ENCODE assay signal across 17 cellular contexts in genomic region chr3:63972987-63973386, GRCh38. TPM values are rescaled to one million over a fixed set of nuclear protein-coding genes. Genes with fewer than 3 reads are reported as not detected.
DNase-seq lines count a peak whose midpoint lies in the region; ATAC-seq and TF ChIP-seq lines count a peak whose summit lies in the region.
"Had no signal": no experiment of that assay in that cellular context is flagged by ENCODE, and none has a peak within 500 bp of the region (broad histone marks: within the 10 kb centered on the region; RNA-seq: fewer than 3 reads in every experiment).

No MANE protein-coding gene starts in this region.

- no peaks in the 10 kb centered on the region for H3K27me3 Mint-ChIP-seq in CD4-positive, alpha-beta memory T cell
- no peaks in the 10 kb centered on the region for H3K27me3 Mint-ChIP-seq in chondrocyte (ENCODE audit: low read depth)
- H3K27me3 Mint-ChIP-seq in naive thymus-derived CD8-positive, alpha-beta T cell: no peaks in the 10 kb centered on the region
- H3K27me3 Mint-ChIP-seq: stimulated activated naive B cell treated with anti-CD40 and anti-IgM and Interleukin-4, amounts not matched to agents 10 μg/mL and 1 μg/mL and 100 μg/mL, for 72 hours had no signal

- H3K27ac Mint-ChIP-seq in CD4-positive, alpha-beta memory T cell: peak overlapping the region; percentile 84 to 95 (median 89)
- H3K27ac Mint-ChIP-seq in chondrocyte (ENCODE audit: unreplicated experiment): peak overlapping the region; percentile 72
- peak overlapping the region; percentile 82 to 96 (median 93) for H3K27ac Mint-ChIP-seq in naive thymus-derived CD8-positive, alpha-beta T cell

- peaks cover 90% of the 10 kb centered on the region for H3K79me2 ChIP-seq in GM23248 (ENCODE audit: insufficient read depth)

- no peak for TF ChIP-seq CTCF in chondrocyte (IDR thresholded peaks at IDR 0.05)

- H3K27ac ChIP-seq in CD4-positive, alpha-beta memory T cell (ENCODE audit: low read depth, low read length): peak overlapping the region; percentile 27
- H3K27ac ChIP-seq in GM23248: peak overlapping the region; percentile 43
- H3K27ac ChIP-seq: BLaER1, dorsolateral prefrontal cortex, neutrophil, VCaP had no signal

- H3K9ac ChIP-seq in GM23248: no peak overlapping the region; the same call in 1 of the 2 replicates
- H3K9ac ChIP-seq: BLaER1 had no signal

- CTCF ChIA-PET in CD4-positive, alpha-beta memory T cell (lab: Charles Lee; ENCODE audit: partially characterized antibody): interaction anchor here (2.6 to 29.4 kb wide), 3 partner anchors 10 to 20 kb away, joined by 10 to 875 read pairs (median 179); no protein-coding TSS in a partner anchor

- H3K4me3 ChIP-seq in CD4-positive, alpha-beta memory T cell (ENCODE audit: low read length in 2 of 2): no peak overlapping the region
- H3K4me3 ChIP-seq in GM23248: no peak overlapping the region
- H3K4me3 ChIP-seq: BLaER1, dorsolateral prefrontal cortex, lung had no signal

- 77 to 93% methylated on average over 4 of the region's 4 CpGs for WGBS in GM23248 (ENCODE audit: low coverage in 1 of 2, low lambda C conversion rate in 2 of 2, missing lambda C conversion rate in 2 of 2), 2 experiments

- no peak overlapping the region for H2AFZ ChIP-seq in GM23248

- H3K36me3 ChIP-seq in CD4-positive, alpha-beta memory T cell (ENCODE audit: insufficient read depth, low read length): peaks cover 9% of the 10 kb centered on the region
- no peaks in the 10 kb centered on the region for H3K36me3 ChIP-seq in GM23248 (ENCODE audit: low read depth)

- H3K4me3 Mint-ChIP-seq in CD4-positive, alpha-beta memory T cell: peak overlapping the region; percentile 34 to 76 (median 65)
- no peak overlapping the region for H3K4me3 Mint-ChIP-seq in chondrocyte (ENCODE audit: unreplicated experiment)
- peak overlapping the region; percentile 25 to 98 (median 67) for H3K4me3 Mint-ChIP-seq in naive thymus-derived CD8-positive, alpha-beta T cell
- H3K4me3 Mint-ChIP-seq: stimulated activated naive B cell treated with anti-CD40 and anti-IgM and Interleukin-4, amounts not matched to agents 10 μg/mL and 1 μg/mL and 100 μg/mL, for 72 hours had no signal

- in situ Hi-C loops in GM23248 (cut with MboI): no loop called here

- peaks cover 88% of the 10 kb centered on the region for H3K4me1 ChIP-seq in CD4-positive, alpha-beta memory T cell (ENCODE audit: insufficient read depth, low read length)
- H3K4me1 ChIP-seq in GM23248 (ENCODE audit: insufficient read depth): peaks cover 84% of the 10 kb centered on the region

- H3K4me2 ChIP-seq in GM23248 (ENCODE audit: unreplicated experiment): no peak overlapping the region
- H3K4me2 ChIP-seq: BLaER1 had no signal

- H3K4me1 Mint-ChIP-seq in CD4-positive, alpha-beta memory T cell: peaks cover 72 to 97% (median 80%) of the 10 kb centered on the region in 4 donors
- peaks cover 87% of the 10 kb centered on the region for H3K4me1 Mint-ChIP-seq in chondrocyte (ENCODE audit: low read depth)
- H3K4me1 Mint-ChIP-seq in naive thymus-derived CD8-positive, alpha-beta T cell: peaks cover 29 to 97% (median 88%) of the 10 kb centered on the region in 4 donors

- H3K9me2 ChIP-seq in GM23248 (ENCODE audit: insufficient read depth): no peaks in the 10 kb centered on the region

- POLR2A ChIA-PET in CD4-positive, alpha-beta memory T cell (lab: Charles Lee; ENCODE audit: partially characterized antibody): interaction anchor here (1.0 to 14.5 kb wide), 4 partner anchors 6 to 61 kb away, joined by 3 to 347 read pairs (median 177); partner anchors contain the start of gene SCAANT1
- POLR2A ChIA-PET in naive thymus-derived CD8-positive, alpha-beta T cell (lab: Charles Lee): interaction anchor here (1.4 kb wide), 1 partner anchor 8 kb away, joined by 4 read pairs; no protein-coding TSS in a partner anchor

- H3K9me3 Mint-ChIP-seq in CD4-positive, alpha-beta memory T cell: no peaks in the 10 kb centered on the region
- H3K9me3 Mint-ChIP-seq in chondrocyte (ENCODE audit: low read depth): no peaks in the 10 kb centered on the region
- H3K9me3 Mint-ChIP-seq in naive thymus-derived CD8-positive, alpha-beta T cell: no peaks in the 10 kb centered on the region
- H3K9me3 Mint-ChIP-seq: stimulated activated naive B cell treated with anti-CD40 and anti-IgM and Interleukin-4, amounts not matched to agents 10 μg/mL and 1 μg/mL and 100 μg/mL, for 72 hours had no signal

- H4K20me1 ChIP-seq in GM23248 (ENCODE audit: insufficient read depth): no peaks in the 10 kb centered on the region

- no peaks in the 10 kb centered on the region for H3K9me3 ChIP-seq in CD4-positive, alpha-beta memory T cell (ENCODE audit: control insufficient read depth in 1 of 2, low read length in 2 of 2)
- no peaks in the 10 kb centered on the region for H3K9me3 ChIP-seq in GM23248 (ENCODE audit: low read depth)
- H3K9me3 ChIP-seq: BLaER1, neutrophil had no signal

- H3F3A ChIP-seq in GM23248 (ENCODE audit: insufficient read depth): peaks cover 63% of the 10 kb centered on the region

- DNase-seq in CD4-positive, alpha-beta memory T cell: no peak
- DNase-seq in GM23248 (no peak), chondrocyte (ENCODE audit: low spot score) (no peak), NCI-H524 (lab: John Stamatoyannopoulos, UW) (no peak), inferior parietal cortex (ENCODE audit: extremely low spot score) (no peak), dermis blood vessel endothelial cell (no peak)
- no peak for DNase-seq in naive thymus-derived CD8-positive, alpha-beta T cell
- DNase-seq: DMS79 treated with DMSO at 0.1 percent for 48 hours; dorsolateral prefrontal cortex; MV-4-11; NCI-H2081; NCI-H526; stimulated activated naive B cell treated with anti-CD40 and anti-IgM and Interleukin-4, amounts not matched to agents 10 μg/mL and 1 μg/mL and 100 μg/mL, for 72 hours had no signal

- ATAC-seq in naive thymus-derived CD8-positive, alpha-beta T cell: no peak
- ATAC-seq: stimulated activated naive B cell treated with anti-CD40 and anti-IgM and Interleukin-4, amounts not matched to agents 10 μg/mL and 1 μg/mL and 100 μg/mL, for 72 hours had no signal

- intact Hi-C loops in CD4-positive, alpha-beta memory T cell (cut with micrococcal nuclease): no loop called here

- H3K27me3 ChIP-seq in CD4-positive, alpha-beta memory T cell (ENCODE audit: insufficient read depth, low read length): no peaks in the 10 kb centered on the region
- H3K27me3 ChIP-seq in GM23248 (replicated peaks; ENCODE audit: insufficient read depth): no peaks in the 10 kb centered on the region
- H3K27me3 ChIP-seq: BLaER1, dorsolateral prefrontal cortex, neutrophil had no signal

- H3K36me3 Mint-ChIP-seq in CD4-positive, alpha-beta memory T cell: peaks cover 25 to 33% of the 10 kb centered on the region in 2 donors
- peaks cover 6% of the 10 kb centered on the region for H3K36me3 Mint-ChIP-seq in chondrocyte (ENCODE audit: low read depth)
- peaks cover 8 to 20% (median 12%) of the 10 kb centered on the region in 3 donors for H3K36me3 Mint-ChIP-seq in naive thymus-derived CD8-positive, alpha-beta T cell

RNA-seq across cellular contexts. Expression of gene PSMD6, which starts 50.3 kb away (rescaled TPM):
- 10 to 100 TPM; 65.7 to 68.1 TPM for total RNA-seq in CD4-positive, alpha-beta memory T cell
- 100 to 1,000 TPM; 127 to 152 TPM for polyA plus RNA-seq in CD4-positive, alpha-beta memory T cell
- total RNA-seq in GM23248 (2014; rRNA removed; shearing (Covaris generic)): 78.2 and 79.5 TPM in 2 replicates
- 126 and 130 TPM in 2 replicates for polyA plus RNA-seq in GM23248 (2016; fragmentation: Nextera tagmentation; extraction: Ambion mirVana)
- total RNA-seq in chondrocyte (64.2 to 86.4 TPM (median 65.0 TPM) in 3 replicates), dermis blood vessel endothelial cell (90.2 and 121 TPM in 2 replicates)
- 10 to 100 TPM; 76.8 to 82.9 TPM for total RNA-seq in naive thymus-derived CD8-positive, alpha-beta T cell
- polyA plus RNA-seq in naive thymus-derived CD8-positive, alpha-beta T cell: 100 to 1,000 TPM; 107 to 114 (median 110) TPM
